ENCODE assay signal across 8 cellular contexts in genomic region chr5:159262472-159262858, GRCh38. TPM values are rescaled to one million over a fixed set of nuclear protein-coding genes. Genes with fewer than 3 reads are reported as not detected.
DNase-seq lines count a peak whose midpoint lies in the region; ATAC-seq, FAIRE-seq and TF ChIP-seq lines count a peak whose summit lies in the region.

No MANE protein-coding gene starts in this region.

- no peak; a peak in 1 of 5 replicates for TF ChIP-seq RAD21 in A549 (conservative IDR thresholded peaks at IDR 0.05 in 1 of 2, IDR thresholded peaks at IDR 0.05 in 1 of 2)

- H3K4me3 ChIP-seq in A549: peak overlapping the region; percentile 67
- peak overlapping the region; percentile 96 for H3K4me3 ChIP-seq in fibroblast of pulmonary artery (replicated peaks; ENCODE audit: low read depth, low read length)
- peak overlapping the region; percentile 89 for H3K4me3 ChIP-seq in osteoblast (ENCODE audit: insufficient read depth, low read length)

- H3K4me1 ChIP-seq in A549: peaks cover 10% of the 10 kb centered on the region; the same call in 1 of the 3 replicates
- peaks cover 13% of the 10 kb centered on the region for H3K4me1 ChIP-seq in osteoblast (ENCODE audit: insufficient read depth, low read length)

- H3K27ac Mint-ChIP-seq in T-helper 1 cell treated with Interleukin-12 subunit alpha and Interleukin-12 subunit beta and Interleukin-4 antibody, amounts not matched to agents 30 μg/mL and 1 μg/mL, for 36 hours: peak overlapping the region; percentile 95

- peak overlapping the region; percentile 93 for H3K4me3 Mint-ChIP-seq in T-helper 1 cell treated with Interleukin-12 subunit alpha and Interleukin-12 subunit beta and Interleukin-4 antibody, amounts not matched to agents 30 μg/mL and 1 μg/mL, for 36 hours

- H3K27me3 ChIP-seq in osteoblast (ENCODE audit: insufficient read depth, low read length): no peaks in the 10 kb centered on the region

- H3K4me2 ChIP-seq in A549: peak overlapping the region; percentile 89
- peak overlapping the region; percentile 95 for H3K4me2 ChIP-seq in osteoblast (ENCODE audit: insufficient read depth, low read length)

- peaks cover 24% of the 10 kb centered on the region for H3K36me3 Mint-ChIP-seq in T-helper 1 cell treated with Interleukin-12 subunit alpha and Interleukin-12 subunit beta and Interleukin-4 antibody, amounts not matched to agents 30 μg/mL and 1 μg/mL, for 36 hours (ENCODE audit: low read depth)

- peak overlapping the region; percentile 96 for H2AFZ ChIP-seq in osteoblast (ENCODE audit: low read length)

- no peaks in the 10 kb centered on the region for H3K36me3 ChIP-seq in osteoblast (ENCODE audit: insufficient read depth, low read length)

- no peak for TF ChIP-seq POLR2A in A549 (IDR thresholded peaks at IDR 0.05; ENCODE audit: low read length)

- WGBS in A549 (ENCODE audit: missing lambda C conversion rate): 15% methylated on average over 10 of the region's 10 CpGs

- TF ChIP-seq CTCF in A549 (IDR thresholded peaks at IDR 0.05) (no peak), fibroblast of pulmonary artery (IDR thresholded peaks at IDR 0.05; ENCODE audit: low read length, missing control alignments) (no peak), osteoblast (IDR thresholded peaks at IDR 0.05; ENCODE audit: extremely low read depth, low read depth, low read length) (no peak), GM10248 (IDR thresholded peaks at IDR 0.05; ENCODE audit: control extremely low read depth, extremely low read depth, low read depth, missing control alignments) (no peak)

- H3K9me3 ChIP-seq in A549: 0 out of 3 replicates have a peak, but pooled peaks cover 3% of the 10 kb centered on the region
- H3K9me3 ChIP-seq in osteoblast (ENCODE audit: low read depth, low read length): no peaks in the 10 kb centered on the region

- POLR2A ChIA-PET in A549 (lab: Yijun Ruan, JAX): no interaction called here
- POLR2A ChIA-PET in GM10248 (lab: Yijun Ruan, JAX): no interaction called here

- no peak for TF ChIP-seq EP300 in A549 (IDR thresholded peaks at IDR 0.05)

- H4K20me1 ChIP-seq in osteoblast (ENCODE audit: insufficient read depth, low read length): no peaks in the 10 kb centered on the region

- H3K27me3 Mint-ChIP-seq in T-helper 1 cell treated with Interleukin-12 subunit alpha and Interleukin-12 subunit beta and Interleukin-4 antibody, amounts not matched to agents 30 μg/mL and 1 μg/mL, for 36 hours (ENCODE audit: low read depth): peaks cover 11% of the 10 kb centered on the region

- peaks cover 19% of the 10 kb centered on the region for H3K4me1 Mint-ChIP-seq in T-helper 1 cell treated with Interleukin-12 subunit alpha and Interleukin-12 subunit beta and Interleukin-4 antibody, amounts not matched to agents 30 μg/mL and 1 μg/mL, for 36 hours (ENCODE audit: low read depth)

- DNase-seq in A549 (ENCODE audit: low read depth in 1 of 2, low spot score in 1 of 2): peak; percentile 18 to 61
- peak; percentile 42 for DNase-seq in fibroblast of pulmonary artery (ENCODE audit: low read depth)
- DNase-seq in osteoblast (ENCODE audit: insufficient read length, low spot score, missing footprints): no peak
- no peak for DNase-seq in OCI-M1 (lab: John Stamatoyannopoulos, UW)
- no peak for DNase-seq in GM10248 (ENCODE audit: extremely low spot score)

- CTCF ChIA-PET in A549 (lab: Yijun Ruan, JAX) (interaction anchor here (0.8 to 2.4 kb wide), 2 partner anchors 100 to 105 kb away, joined by 4 to 10 read pairs; no protein-coding TSS in a partner anchor), GM10248 (lab: Yijun Ruan, JAX) (interaction anchor here (1.1 to 1.6 kb wide), 2 partner anchors 11 to 55 kb away, joined by 3 read pairs; no protein-coding TSS in a partner anchor)

- H3K27ac ChIP-seq in A549: peak overlapping the region; percentile 93 to 96
- peak overlapping the region; percentile 95 for H3K27ac ChIP-seq in osteoblast (ENCODE audit: low read depth, low read length)

- ATAC-seq in A549 (peak; percentile 81 to 85), GM18517 (IDR thresholded peaks at IDR 0.05; ENCODE audit: unreplicated experiment) (peak; percentile 5), HG03159 (IDR thresholded peaks at IDR 0.05; ENCODE audit: unreplicated experiment) (peak; percentile 1)

- H3K79me2 ChIP-seq in osteoblast (ENCODE audit: insufficient read depth, low read length): peaks cover 51% of the 10 kb centered on the region

- FAIRE-seq in A549 (lab: Jason Lieb, UNC): no peak

- H3K9me3 Mint-ChIP-seq in T-helper 1 cell treated with Interleukin-12 subunit alpha and Interleukin-12 subunit beta and Interleukin-4 antibody, amounts not matched to agents 30 μg/mL and 1 μg/mL, for 36 hours: peaks cover 10% of the 10 kb centered on the region

TF ChIP-seq in A549, 52 proteins besides CTCF, POLR2A, EP300 and RAD21:
- TF ChIP-seq FOSL2 (IDR thresholded peaks at IDR 0.05) (no peak), FOSL2 (CRISPR knock-in tag; IDR thresholded peaks at IDR 0.05) (peak; percentile 43; the same call in 1 of the 2 replicates), ESRRA (IDR thresholded peaks at IDR 0.05; ENCODE audit: borderline replicate concordance, low read length) (no peak), HOXB13 (CRISPR knock-in tag; IDR thresholded peaks at IDR 0.05; ENCODE audit: low read depth) (no peak), BHLHE40 (IDR thresholded peaks at IDR 0.05; ENCODE audit: low read depth, low read length) (no peak), KDM5A (IDR thresholded peaks at IDR 0.05) (no peak)

RNA-seq across cellular contexts. Expression of gene UBLCP1, which starts 0.6 kb away (rescaled TPM):
- polyA plus RNA-seq in A549 (2011; rRNA removed) (46.7 and 64.8 TPM in 2 replicates), A549 (2017; fragmentation: RNase III; extraction: RNeasy Plus Mini Kit Qiagen cat#74134 plus additional on column Dnase treatment) (36.5 to 39.6 TPM (median 38.5 TPM) in 3 replicates)
- polyA plus RNA-seq in A549 (2012; cell fraction: cytosol; rRNA removed): 10.9 and 11.2 TPM in 2 replicates
- 2.2 and 5.1 TPM in 2 replicates for polyA plus RNA-seq in A549 (2012; cell fraction: nucleus; rRNA removed)
- polyA minus RNA-seq in A549 (2011; rRNA and poly(A)+ RNA removed): 5.8 and 5.9 TPM in 2 replicates
- total RNA-seq in osteoblast: 36.9 and 37.1 TPM in 2 replicates

RNA-seq across cellular contexts. Expression of gene RNF145, which starts 53.1 kb away (rescaled TPM):
- polyA plus RNA-seq in A549 (2011; rRNA removed) (122 and 147 TPM in 2 replicates), A549 (2017; fragmentation: RNase III; extraction: RNeasy Plus Mini Kit Qiagen cat#74134 plus additional on column Dnase treatment) (120 to 146 TPM (median 137 TPM) in 3 replicates)
- 38.4 and 45.0 TPM in 2 replicates for polyA plus RNA-seq in A549 (2012; cell fraction: cytosol; rRNA removed)
- polyA plus RNA-seq in A549 (2012; cell fraction: nucleus; rRNA removed): 20.9 and 43.9 TPM in 2 replicates
- 82.2 and 83.3 TPM in 2 replicates for polyA minus RNA-seq in A549 (2011; rRNA and poly(A)+ RNA removed)
- 37.7 and 38.4 TPM in 2 replicates for total RNA-seq in osteoblast

Comparison
In these comparisons a context has a peak if more than half of its experiments do, and no peak if none do; other contexts are left out.
1. ATAC-seq: peak in every context shown above with its lines; median percentile 83 in A549; 5 in GM18517; 1 in HG03159.
2. DNase-seq: peak in A549 (2 of 2) and fibroblast of pulmonary artery (single experiment); none in osteoblast (single experiment), OCI-M1 (single experiment) and GM10248 (single experiment).
3. Peak in every context shown above with its lines, with median percentiles within 50 percentile points of each other: H3K4me3 ChIP-seq.